ENCODE assay signal across 24 cellular contexts in genomic region chr6:85556992-85557668, GRCh38.
"Had no signal": no experiment of that assay in that cellular context is flagged by ENCODE, and none has a peak within 500 bp of the region (broad histone marks: within the 10 kb centered on the region; RNA-seq: fewer than 3 reads in every experiment).

No MANE protein-coding gene starts in this region.

- DNase-seq: effector CD4-positive, alpha-beta T cell; endodermal cell; erythroblast; foreskin melanocyte; head of caudate nucleus; kidney; left cardiac atrium; left ventricle myocardium inferior; lower lobe of right lung; natural killer cell; nucleus accumbens; ovary; right cardiac atrium; small intestine; stimulated activated CD4-positive, alpha-beta T cell treated with anti-CD3 and anti-CD28 coated beads, Interleukin-12 subunit alpha, Interleukin-12 subunit beta, amount 100 ng/mL, for 4 hours; stimulated activated CD4-positive, alpha-beta T cell treated with anti-CD3 and anti-CD28 coated beads, Interleukin-2, amount 100 ng/mL, for 48 hours; stimulated activated naive CD8-positive, alpha-beta T cell treated with anti-CD3 and anti-CD28 coated beads, Interleukin-15, Interleukin-2, amounts not matched to agents 100 U/mL and 50 U/mL, for 24 hours; thyroid gland had no signal

- ATAC-seq: left cardiac atrium; lower lobe of right lung; natural killer cell; right cardiac atrium; stimulated activated naive CD8-positive, alpha-beta T cell treated with anti-CD3 and anti-CD28 coated beads, Interleukin-15, Interleukin-2, amounts not matched to agents 100 U/mL and 50 U/mL, for 24 hours had no signal

- FAIRE-seq: endothelial cell of umbilical vein, kidney, urothelium cell line had no signal

- H3K27me3 Mint-ChIP-seq: memory B cell, type B pancreatic cell had no signal

- H3K9me3 Mint-ChIP-seq: endodermal cell, memory B cell, natural killer cell, neural progenitor cell, type B pancreatic cell had no signal

- H3K4me3 Mint-ChIP-seq: endodermal cell, memory B cell, mesothelial cell of epicardium, natural killer cell, neural progenitor cell, type B pancreatic cell had no signal

- H3K4me1 Mint-ChIP-seq: endodermal cell, memory B cell, mesothelial cell of epicardium had no signal

- H3K27ac Mint-ChIP-seq: endodermal cell, memory B cell, mesothelial cell of epicardium, natural killer cell, neural progenitor cell, type B pancreatic cell had no signal
